In genomic region chr14:55288439-55288838, GRCh38 we compare ENCODE assay signal across 15 cellular contexts. TPM values are rescaled to one million over a fixed set of nuclear protein-coding genes. Genes with fewer than 3 reads are reported as not detected.
A peak's percentile ranks its signal among the peaks of the same experiment; 100 is the strongest.
DNase-seq lines count a peak whose midpoint lies in the region; ATAC-seq and TF ChIP-seq lines count a peak whose summit lies in the region.
"Had no signal": no experiment of that assay in that cellular context is flagged by ENCODE, and none has a peak within 500 bp of the region (broad histone marks: within the 10 kb centered on the region; RNA-seq: fewer than 3 reads in every experiment).

No MANE protein-coding gene starts in this region.

- peak; percentile 53 for ATAC-seq in activated CD4-positive, alpha-beta T cell treated with anti-CD3 and anti-CD28 coated beads for 36 hours
- no peak for ATAC-seq in psoas muscle
- no peak for ATAC-seq in GM21619 (IDR thresholded peaks at IDR 0.05; ENCODE audit: unreplicated experiment)
- ATAC-seq: GM23338 had no signal

- H3K36me3 Mint-ChIP-seq in activated CD4-positive, alpha-beta T cell treated with anti-CD3 and anti-CD28 coated beads for 36 hours (ENCODE audit: low read depth) = peaks cover 5% of the 10 kb centered on the region
- H3K36me3 Mint-ChIP-seq in activated naive CD4-positive, alpha-beta T cell treated with anti-CD3 and anti-CD28 coated beads for 36 hours (ENCODE audit: low read depth) = peaks cover 4% of the 10 kb centered on the region

- POLR2A ChIA-PET in activated CD4-positive, alpha-beta T cell treated with anti-CD3 and anti-CD28 coated beads for 36 hours (lab: Charles Lee) = interaction anchor here (1.3 kb wide), 1 partner anchor 10 kb away, joined by 3 read pairs; no protein-coding TSS in a partner anchor

- peak overlapping the region; percentile 21 for H3K27ac ChIP-seq in psoas muscle
- H3K27ac ChIP-seq: 22Rv1, BLaER1 had no signal

- H3K4me3 ChIP-seq in psoas muscle = no peak overlapping the region
- H3K4me3 ChIP-seq: BLaER1, GM23338 had no signal

- CTCF ChIA-PET in activated CD4-positive, alpha-beta T cell treated with anti-CD3 and anti-CD28 coated beads for 36 hours (lab: Charles Lee) = interaction anchor here (0.6 to 1.7 kb wide), 3 partner anchors 15 to 42 kb away, joined by 3 to 4 read pairs (median 4); partner anchors contain the start of gene FBXO34
- CTCF ChIA-PET in activated naive CD4-positive, alpha-beta T cell treated with anti-CD3 and anti-CD28 coated beads for 36 hours (lab: Charles Lee) = interaction anchor here (0.5 kb wide), 1 partner anchor 16 kb away, joined by 4 read pairs; no protein-coding TSS in a partner anchor

- intact Hi-C loops in activated CD4-positive, alpha-beta T cell treated with anti-CD3 and anti-CD28 coated beads for 36 hours (cut with DNase I, micrococcal nuclease) = loop anchor here in 1 of 2 experiments (5.0 kb wide), 1 partner anchor 44 kb away; no protein-coding TSS in a partner anchor
- intact Hi-C loops in activated naive CD4-positive, alpha-beta T cell treated with anti-CD3 and anti-CD28 coated beads for 36 hours (cut with micrococcal nuclease) = no loop called here
- intact Hi-C loops in psoas muscle (cut with DNase I) = no loop called here

- H3K4me3 Mint-ChIP-seq in activated CD4-positive, alpha-beta T cell treated with anti-CD3 and anti-CD28 coated beads for 36 hours = no peak overlapping the region
- no peak overlapping the region for H3K4me3 Mint-ChIP-seq in activated naive CD4-positive, alpha-beta T cell treated with anti-CD3 and anti-CD28 coated beads for 36 hours
- H3K4me3 Mint-ChIP-seq: CD8-positive, alpha-beta memory T cell; GM23338 had no signal

- no peaks in the 10 kb centered on the region for H3K9me3 ChIP-seq in psoas muscle
- H3K9me3 ChIP-seq: BLaER1 had no signal

- H3K27me3 Mint-ChIP-seq in activated CD4-positive, alpha-beta T cell treated with anti-CD3 and anti-CD28 coated beads for 36 hours = no peaks in the 10 kb centered on the region
- no peaks in the 10 kb centered on the region for H3K27me3 Mint-ChIP-seq in activated naive CD4-positive, alpha-beta T cell treated with anti-CD3 and anti-CD28 coated beads for 36 hours (ENCODE audit: low read depth)
- H3K27me3 Mint-ChIP-seq: CD8-positive, alpha-beta memory T cell had no signal

- WGBS in psoas muscle, 3 donors = 84 to 88% (median 88%) methylated on average over 6 of the region's 6 CpGs

- H3K4me1 ChIP-seq in psoas muscle = peaks cover 21% of the 10 kb centered on the region

- H3K9me3 Mint-ChIP-seq in activated CD4-positive, alpha-beta T cell treated with anti-CD3 and anti-CD28 coated beads for 36 hours (ENCODE audit: low read depth) = no peaks in the 10 kb centered on the region
- H3K9me3 Mint-ChIP-seq in activated naive CD4-positive, alpha-beta T cell treated with anti-CD3 and anti-CD28 coated beads for 36 hours = no peaks in the 10 kb centered on the region
- H3K9me3 Mint-ChIP-seq: CD8-positive, alpha-beta memory T cell; GM23338 had no signal

- H3K27me3 ChIP-seq in psoas muscle (ENCODE audit: insufficient read depth in 3 of 3, low read length in 2 of 3) = no peaks in the 10 kb centered on the region
- H3K27me3 ChIP-seq: BLaER1 had no signal

- DNase-seq in activated CD4-positive, alpha-beta T cell treated with anti-CD3 and anti-CD28 coated beads for 36 hours = no peak
- no peak for DNase-seq in activated CD4-positive, alpha-beta T cell treated with anti-CD3 and anti-CD28 coated beads, Interleukin-2, amount 50 U/mL, for 1 hour
- no peak for DNase-seq in activated naive CD4-positive, alpha-beta T cell treated with anti-CD3 and anti-CD28 coated beads for 36 hours
- DNase-seq in activated naive CD4-positive, alpha-beta T cell treated with Interleukin-2 at 50 U/mL for 16 hours = no peak
- DNase-seq in psoas muscle (no peak), NCI-H146 treated with DMSO at 0.1 percent for 48 hours (lab: John Stamatoyannopoulos, UW; ENCODE audit: unreplicated experiment) (no peak)
- DNase-seq: AML-193; CD8-positive, alpha-beta memory T cell; DMS53; GF-D8; H7 had no signal

- peak overlapping the region; percentile 34 for H3K27ac Mint-ChIP-seq in activated CD4-positive, alpha-beta T cell treated with anti-CD3 and anti-CD28 coated beads for 36 hours
- peak overlapping the region; percentile 36 for H3K27ac Mint-ChIP-seq in activated naive CD4-positive, alpha-beta T cell treated with anti-CD3 and anti-CD28 coated beads for 36 hours
- H3K27ac Mint-ChIP-seq: GM23338 had no signal

- H3K4me1 Mint-ChIP-seq in activated CD4-positive, alpha-beta T cell treated with anti-CD3 and anti-CD28 coated beads for 36 hours = peaks cover 38% of the 10 kb centered on the region
- H3K4me1 Mint-ChIP-seq in activated naive CD4-positive, alpha-beta T cell treated with anti-CD3 and anti-CD28 coated beads for 36 hours (ENCODE audit: low read depth) = peaks cover 40% of the 10 kb centered on the region

- no peak for TF ChIP-seq CTCF in psoas muscle (IDR thresholded peaks at IDR 0.05)

- no peaks in the 10 kb centered on the region for H3K36me3 ChIP-seq in psoas muscle (ENCODE audit: insufficient read depth in 1 of 2, low read depth in 1 of 2)

RNA-seq across cellular contexts. Expression of gene FBXO34, which starts 17.2 kb away (rescaled TPM):
- 10 to 100 TPM; 18.5 to 18.9 TPM for total RNA-seq in activated CD4-positive, alpha-beta T cell treated with anti-CD3 and anti-CD28 coated beads for 36 hours
- 10 to 100 TPM; 17.4 to 17.7 TPM for total RNA-seq in activated naive CD4-positive, alpha-beta T cell treated with anti-CD3 and anti-CD28 coated beads for 36 hours
- total RNA-seq in psoas muscle = 10 to 100 TPM; 22.6 to 57.4 (median 31.0) TPM
- polyA plus RNA-seq in psoas muscle = 10 to 100 TPM in 2 of 3 donors, 1 to 10 TPM in 1; 6.1 to 25.8 (median 23.3) TPM
